ENCODE assay signal across 13 cellular contexts in genomic region chr16:10618710-10619209, GRCh38. TPM values are rescaled to one million over a fixed set of nuclear protein-coding genes. Genes with fewer than 3 reads are reported as not detected.
A peak's percentile ranks its signal among the peaks of the same experiment; 100 is the strongest.
DNase-seq lines count a peak whose midpoint lies in the region; ATAC-seq, FAIRE-seq and TF ChIP-seq lines count a peak whose summit lies in the region.
"Had no signal": no experiment of that assay in that cellular context is flagged by ENCODE, and none has a peak within 500 bp of the region (broad histone marks: within the 10 kb centered on the region; RNA-seq: fewer than 3 reads in every experiment).

No MANE protein-coding gene starts in this region.

- H3K27me3 ChIP-seq in bronchial epithelial cell (ENCODE audit: control insufficient read depth, insufficient read depth, low read length) (no peaks in the 10 kb centered on the region), left ventricle myocardium inferior (ENCODE audit: low read depth) (no peaks in the 10 kb centered on the region), prostate gland (replicated peaks; ENCODE audit: insufficient read depth) (no peaks in the 10 kb centered on the region)

- H3K4me3 ChIP-seq in bronchial epithelial cell (ENCODE audit: low read depth, low read length) (peak overlapping the region; percentile 20), left ventricle myocardium inferior (peak overlapping the region; percentile 51), prostate gland (no peak overlapping the region)

- no peaks in the 10 kb centered on the region for H3K36me3 ChIP-seq in ES-I3 (ENCODE audit: insufficient read depth, low read length)
- H3K36me3 ChIP-seq in bronchial epithelial cell (ENCODE audit: control insufficient read depth, insufficient read depth, low read length) = no peaks in the 10 kb centered on the region
- no peaks in the 10 kb centered on the region for H3K36me3 ChIP-seq in left ventricle myocardium inferior
- no peaks in the 10 kb centered on the region for H3K36me3 ChIP-seq in prostate gland

- no peaks in the 10 kb centered on the region for H3K4me1 Mint-ChIP-seq in activated CD8-positive, alpha-beta T cell treated with anti-CD3 and anti-CD28 coated beads, Interleukin-2, amount 10 ng/mL, durations not matched to agents 7 days and 5 days (ENCODE audit: low read depth)

- WGBS in prostate gland = 67% methylated on average over 11 of the region's 13 CpGs

- no peak overlapping the region for H3K27ac Mint-ChIP-seq in activated CD8-positive, alpha-beta T cell treated with anti-CD3 and anti-CD28 coated beads, Interleukin-2, amount 10 ng/mL, durations not matched to agents 7 days and 5 days
- H3K27ac Mint-ChIP-seq: progenitor cell of endocrine pancreas had no signal

- CTCF ChIA-PET in activated CD8-positive, alpha-beta T cell treated with anti-CD3 and anti-CD28 coated beads, Interleukin-2, amount 10 ng/mL, durations not matched to agents 7 days and 5 days (lab: Charles Lee) = no interaction called here

- H3K9me3 ChIP-seq in ES-I3 (ENCODE audit: control insufficient read depth, insufficient read depth, low read length) = no peaks in the 10 kb centered on the region
- no peaks in the 10 kb centered on the region for H3K9me3 ChIP-seq in left ventricle myocardium inferior (replicated peaks)
- H3K9me3 ChIP-seq in prostate gland = no peaks in the 10 kb centered on the region

- intact Hi-C loops in left ventricle myocardium inferior (cut with micrococcal nuclease) = no loop called here
- intact Hi-C loops in prostate gland (cut with DNase I) = no loop called here

- TF ChIP-seq CTCF in bronchial epithelial cell (IDR thresholded peaks at IDR 0.05; ENCODE audit: insufficient read depth, low read length, severe bottlenecking) (no peak), left ventricle myocardium inferior (IDR thresholded peaks at IDR 0.05; ENCODE audit: borderline replicate concordance) (no peak), prostate gland (IDR thresholded peaks at IDR 0.05) (no peak)

- ATAC-seq in activated CD8-positive, alpha-beta T cell treated with anti-CD3 and anti-CD28 coated beads, Interleukin-2, amount 10 ng/mL, durations not matched to agents 7 days and 5 days = no peak
- no peak for ATAC-seq in HG02588 (IDR thresholded peaks at IDR 0.05; ENCODE audit: unreplicated experiment)

- H3K27me3 Mint-ChIP-seq in activated CD8-positive, alpha-beta T cell treated with anti-CD3 and anti-CD28 coated beads, Interleukin-2, amount 10 ng/mL, durations not matched to agents 7 days and 5 days (ENCODE audit: low read depth) = no peaks in the 10 kb centered on the region

- TF ChIP-seq POLR2A in prostate gland (IDR thresholded peaks at IDR 0.05) (no peak), H54 (IDR thresholded peaks at IDR 0.05; ENCODE audit: low read depth, low read length) (no peak)

- peak overlapping the region; percentile 74 for H3K9ac ChIP-seq in ES-I3 (ENCODE audit: low read depth, low read length)

- no peaks in the 10 kb centered on the region for H3K36me3 Mint-ChIP-seq in activated CD8-positive, alpha-beta T cell treated with anti-CD3 and anti-CD28 coated beads, Interleukin-2, amount 10 ng/mL, durations not matched to agents 7 days and 5 days (ENCODE audit: low read depth)

- H3K27ac ChIP-seq in left ventricle myocardium inferior (replicated peaks) (peak overlapping the region; percentile 68), prostate gland (no peak overlapping the region)

- no peak for FAIRE-seq in bronchial epithelial cell (lab: Jason Lieb, UNC)
- no peak for FAIRE-seq in H54 (lab: Jason Lieb, UNC)
- FAIRE-seq: islet of Langerhans had no signal

- H3K4me3 Mint-ChIP-seq in activated CD8-positive, alpha-beta T cell treated with anti-CD3 and anti-CD28 coated beads, Interleukin-2, amount 10 ng/mL, durations not matched to agents 7 days and 5 days = no peak overlapping the region

- H3K4me1 ChIP-seq in ES-I3 (ENCODE audit: insufficient read depth, low read length) = peaks cover 25% of the 10 kb centered on the region
- H3K4me1 ChIP-seq in left ventricle myocardium inferior = peaks cover 43% of the 10 kb centered on the region
- peaks cover 5% of the 10 kb centered on the region for H3K4me1 ChIP-seq in prostate gland (replicated peaks)

- H3K9me3 Mint-ChIP-seq in activated CD8-positive, alpha-beta T cell treated with anti-CD3 and anti-CD28 coated beads, Interleukin-2, amount 10 ng/mL, durations not matched to agents 7 days and 5 days (ENCODE audit: insufficient read depth) = no peaks in the 10 kb centered on the region

- DNase-seq in bronchial epithelial cell (ENCODE audit: low read depth) (no peak), left ventricle myocardium inferior (no peak), prostate gland (ENCODE audit: low spot score) (peak; percentile 16), H54 (ENCODE audit: insufficient read length, low spot score) (no peak)
- no peak for DNase-seq in activated CD8-positive, alpha-beta T cell treated with anti-CD3 and anti-CD28 coated beads, Interleukin-2, amount 10 ng/mL, durations not matched to agents 7 days and 5 days
- no peak for DNase-seq in stimulated activated CD4-positive, alpha-beta T cell treated with anti-CD3 and anti-CD28 coated beads, Interleukin-15, amount 100 ng/mL, for 24 hours
- DNase-seq: activated CD8-positive, alpha-beta memory T cell treated with anti-CD3 and anti-CD28 coated beads for 24 hours; activated gamma-delta T cell; MV-4-11 had no signal

- POLR2A ChIA-PET in activated CD8-positive, alpha-beta T cell treated with anti-CD3 and anti-CD28 coated beads, Interleukin-2, amount 10 ng/mL, durations not matched to agents 7 days and 5 days (lab: Charles Lee) = no interaction called here

RNA-seq across cellular contexts. Expression of gene EMP2, which starts 38.4 kb away (rescaled TPM):
- total RNA-seq in bronchial epithelial cell (15.5 and 24.6 TPM in 2 replicates), left ventricle myocardium inferior (60.5 TPM), prostate gland (10 to 100 TPM; 40.8 to 87.2 TPM)
- not detected for total RNA-seq in activated CD8-positive, alpha-beta T cell treated with anti-CD3 and anti-CD28 coated beads, Interleukin-2, amount 10 ng/mL, durations not matched to agents 7 days and 5 days

Comparison
In these comparisons a context has a peak if more than half of its experiments do, and no peak if none do; other contexts are left out.
1. H3K4me3 ChIP-seq: peak in bronchial epithelial cell (single experiment) and left ventricle myocardium inferior (single experiment); none in prostate gland (0 of 2).
2. RNA of gene EMP2, which starts 38.4 kb away (total RNA-seq): 40.8 to 87.2 TPM in prostate gland, 60.5 TPM in left ventricle myocardium inferior (single experiment) and 15.5 to 24.6 TPM in bronchial epithelial cell; not detected in activated CD8-positive, alpha-beta T cell treated with anti-CD3 and anti-CD28 coated beads, Interleukin-2, amount 10 ng/mL, durations not matched to agents 7 days and 5 days; every median in the first group is over 10 times any median in the second.